ENCODE assay signal across 2 cellular contexts in genomic region chr22:31477329-31477728, GRCh38.
TF ChIP-seq lines count a peak whose summit lies in the region.

No MANE protein-coding gene starts in this region.

TF ChIP-seq in GM23338, 12 proteins besides CTCF, POLR2A, EP300 and RAD21 (continued from another document):
- TF ChIP-seq REST (IDR thresholded peaks at IDR 0.05; ENCODE audit: unreplicated experiment) (no peak), CREB1 (CRISPR knock-in tag; IDR thresholded peaks at IDR 0.05; ENCODE audit: low read depth) (no peak), POLR2AphosphoS5 (IDR thresholded peaks at IDR 0.05; ENCODE audit: low read depth) (no peak), NANOG (IDR thresholded peaks at IDR 0.05; ENCODE audit: borderline replicate concordance) (no peak), ETS1 (IDR thresholded peaks at IDR 0.05) (no peak), ZNF462 (CRISPR knock-in tag; IDR thresholded peaks at IDR 0.05) (no peak), ZNF114 (CRISPR knock-in tag; IDR thresholded peaks at IDR 0.05) (no peak), EZH2 (IDR thresholded peaks at IDR 0.05; ENCODE audit: low read depth, unreplicated experiment) (no peak), JUNB (IDR thresholded peaks at IDR 0.05; ENCODE audit: unreplicated experiment) (no peak)

TF ChIP-seq in SK-N-SH, 30 proteins besides CTCF, POLR2A, EP300 and RAD21 (continued from another document):
- TF ChIP-seq USF1 (IDR thresholded peaks at IDR 0.05; ENCODE audit: borderline replicate concordance, low read depth) = no peak
- no peak for TF ChIP-seq FOXJ3 (CRISPR knock-in tag; IDR thresholded peaks at IDR 0.05)
